ENCODE assay signal across 36 cellular contexts in the genomic region with DNA sequence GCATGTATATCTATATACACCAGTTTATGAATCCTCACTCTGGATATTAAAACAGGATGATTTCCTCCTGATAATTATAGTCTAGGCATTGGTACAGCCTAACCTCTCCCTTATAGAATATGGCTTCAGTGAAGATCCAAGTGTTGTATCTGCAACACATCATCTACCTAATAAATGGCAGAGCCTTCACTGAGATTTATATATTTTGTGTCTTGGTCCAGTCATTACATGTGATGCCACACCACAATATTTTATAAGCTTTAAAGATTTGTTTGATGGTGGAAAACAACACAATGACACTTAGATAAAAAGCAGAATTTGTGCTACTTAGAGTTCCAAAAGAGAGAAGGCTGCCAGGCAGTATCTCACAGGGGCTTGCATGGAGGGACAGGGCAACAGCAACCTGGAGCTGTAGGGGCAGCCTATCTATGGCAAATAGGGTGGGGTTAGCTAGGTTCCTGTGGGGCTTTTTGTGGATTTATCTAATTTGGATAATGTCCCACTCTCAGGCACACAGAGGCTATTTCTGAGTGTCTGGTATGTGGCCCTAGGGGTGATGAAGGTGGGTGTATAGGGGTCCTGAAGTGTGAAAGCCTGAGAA.
"Had no signal": no experiment of that assay in that cellular context is flagged by ENCODE, and none has a peak within 500 bp of the region (broad histone marks: within the 10 kb centered on the region; RNA-seq: fewer than 3 reads in every experiment).

No MANE protein-coding gene starts in this region.

- H3K4me3 ChIP-seq: ascending aorta, cardiac muscle cell had no signal

- H3K27me3 Mint-ChIP-seq: activated CD4-positive, alpha-beta memory T cell treated with anti-CD3 and anti-CD28 coated beads, Interleukin-2, amount 10 ng/mL, durations not matched to agents 7 days and 5 days; activated CD4-positive, alpha-beta T cell treated with anti-CD3 and anti-CD28 coated beads for 36 hours; activated CD4-positive, alpha-beta T cell treated with anti-CD3 and anti-CD28 coated beads, Interleukin-2, amount 10 ng/mL, durations not matched to agents 7 days and 5 days; activated CD8-positive, alpha-beta memory T cell treated with anti-CD3 and anti-CD28 coated beads, Interleukin-2, amount 10 ng/mL, durations not matched to agents 7 days and 5 days; activated naive CD4-positive, alpha-beta T cell treated with anti-CD3 and anti-CD28 coated beads, Interleukin-2, amount 10 ng/mL, durations not matched to agents 7 days and 5 days; activated naive CD4-positive, alpha-beta T cell treated with anti-CD3 and anti-CD28 coated beads, Interleukin-2, amount 50 U/mL, for 24 hours; activated naive CD8-positive, alpha-beta T cell; activated naive CD8-positive, alpha-beta T cell treated with anti-CD3 and anti-CD28 coated beads, Interleukin-2, amount 10 ng/mL, durations not matched to agents 7 days and 5 days; activated naive CD8-positive, alpha-beta T cell treated with anti-CD3 and anti-CD28 coated beads, Interleukin-2, amount 50 U/mL, for 24 hours; activated T-cell treated with anti-CD3 and anti-CD28 coated beads, Interleukin-2, amount 50 U/mL, for 24 hours; central memory CD8-positive, alpha-beta T cell had no signal

- H3K4me1 ChIP-seq: ascending aorta had no signal

- H3K4me1 Mint-ChIP-seq: activated CD4-positive, alpha-beta memory T cell treated with anti-CD3 and anti-CD28 coated beads, Interleukin-2, amount 10 ng/mL, durations not matched to agents 7 days and 5 days; activated CD4-positive, alpha-beta T cell treated with anti-CD3 and anti-CD28 coated beads for 36 hours; activated CD4-positive, alpha-beta T cell treated with anti-CD3 and anti-CD28 coated beads, Interleukin-2, amount 10 ng/mL, durations not matched to agents 7 days and 5 days; activated CD8-positive, alpha-beta memory T cell treated with anti-CD3 and anti-CD28 coated beads, Interleukin-2, amount 10 ng/mL, durations not matched to agents 7 days and 5 days; activated naive CD4-positive, alpha-beta T cell treated with anti-CD3 and anti-CD28 coated beads, Interleukin-2, amount 10 ng/mL, durations not matched to agents 7 days and 5 days; activated naive CD4-positive, alpha-beta T cell treated with anti-CD3 and anti-CD28 coated beads, Interleukin-2, amount 50 U/mL, for 24 hours; activated naive CD8-positive, alpha-beta T cell treated with anti-CD3 and anti-CD28 coated beads, Interleukin-2, amount 10 ng/mL, durations not matched to agents 7 days and 5 days; activated naive CD8-positive, alpha-beta T cell treated with anti-CD3 and anti-CD28 coated beads, Interleukin-2, amount 50 U/mL, for 24 hours; brain; central memory CD8-positive, alpha-beta T cell had no signal

- H3K9me3 ChIP-seq: ascending aorta had no signal

- H3K9me3 Mint-ChIP-seq: activated CD4-positive, alpha-beta T cell treated with anti-CD3 and anti-CD28 coated beads, Interleukin-2, amount 10 ng/mL, durations not matched to agents 7 days and 5 days; activated naive CD4-positive, alpha-beta T cell treated with anti-CD3 and anti-CD28 coated beads, Interleukin-2, amount 50 U/mL, for 24 hours; brain had no signal

- DNase-seq: activated CD4-positive, alpha-beta memory T cell treated with anti-CD3 and anti-CD28 coated beads, Interleukin-2, amount 10 ng/mL, durations not matched to agents 7 days and 5 days; activated CD4-positive, alpha-beta T cell treated with anti-CD3 and anti-CD28 coated beads for 1 hour; activated CD4-positive, alpha-beta T cell treated with anti-CD3 and anti-CD28 coated beads for 36 hours; activated CD4-positive, alpha-beta T cell treated with anti-CD3 and anti-CD28 coated beads for 48 hours; activated CD4-positive, alpha-beta T cell treated with anti-CD3 and anti-CD28 coated beads, Interleukin-2, amount 10 ng/mL, durations not matched to agents 7 days and 5 days; activated CD4-positive, alpha-beta T cell treated with anti-CD3 and anti-CD28 coated beads, Interleukin-2, amount 50 U/mL, for 48 hours; activated CD4-positive, CD25-positive, alpha-beta regulatory T cell; activated CD8-positive, alpha-beta memory T cell treated with anti-CD3 and anti-CD28 coated beads for 24 hours; activated CD8-positive, alpha-beta memory T cell treated with anti-CD3 and anti-CD28 coated beads, Interleukin-2, amount 10 ng/mL, durations not matched to agents 7 days and 5 days; activated CD8-positive, alpha-beta memory T cell treated with anti-CD3 and anti-CD28 coated beads, Interleukin-2, amount 50 U/mL, for 48 hours; activated CD8-positive, alpha-beta T cell treated with anti-CD3 and anti-CD28 coated beads, Interleukin-2, amount 10 ng/mL, durations not matched to agents 7 days and 5 days; activated effector memory CD4-positive, alpha-beta T cell treated with Interleukin-2 at 50 U/mL for 16 hours; activated gamma-delta T cell; activated naive CD4-positive, alpha-beta T cell treated with anti-CD3 and anti-CD28 coated beads, Interleukin-2, amount 10 ng/mL, durations not matched to agents 7 days and 5 days; activated naive CD4-positive, alpha-beta T cell treated with Interleukin-2 at 50 U/mL for 16 hours; activated naive CD8-positive, alpha-beta T cell treated with anti-CD3 and anti-CD28 coated beads, Interleukin-2, amount 10 ng/mL, durations not matched to agents 7 days and 5 days; activated naive CD8-positive, alpha-beta T cell treated with anti-CD3 and anti-CD28 coated beads, Interleukin-2, amount 50 U/mL, for 24 hours; activated T-cell treated with anti-CD3 and anti-CD28 coated beads, Interleukin-2, amount 50 U/mL, for 24 hours; activated T-cell treated with anti-CD3 and anti-CD28 coated beads, Interleukin-2, amount 50 U/mL, for 48 hours; amygdala; anterior cingulate cortex; caudate nucleus; cerebellar nuclear complex; T-helper 2 cell; T-helper 9 cell had no signal

- H3K36me3 Mint-ChIP-seq: activated CD8-positive, alpha-beta memory T cell treated with anti-CD3 and anti-CD28 coated beads, Interleukin-2, amount 10 ng/mL, durations not matched to agents 7 days and 5 days; activated naive CD4-positive, alpha-beta T cell treated with anti-CD3 and anti-CD28 coated beads, Interleukin-2, amount 10 ng/mL, durations not matched to agents 7 days and 5 days; activated naive CD4-positive, alpha-beta T cell treated with anti-CD3 and anti-CD28 coated beads, Interleukin-2, amount 50 U/mL, for 24 hours; activated naive CD8-positive, alpha-beta T cell; activated naive CD8-positive, alpha-beta T cell treated with anti-CD3 and anti-CD28 coated beads, Interleukin-2, amount 10 ng/mL, durations not matched to agents 7 days and 5 days; brain had no signal

- H3K27ac ChIP-seq: ascending aorta, cardiac muscle cell, VCaP had no signal

- H3K27ac Mint-ChIP-seq: activated CD4-positive, alpha-beta memory T cell treated with anti-CD3 and anti-CD28 coated beads, Interleukin-2, amount 10 ng/mL, durations not matched to agents 7 days and 5 days; activated CD4-positive, alpha-beta T cell treated with anti-CD3 and anti-CD28 coated beads for 36 hours; activated CD4-positive, alpha-beta T cell treated with anti-CD3 and anti-CD28 coated beads, Interleukin-2, amount 10 ng/mL, durations not matched to agents 7 days and 5 days; activated CD8-positive, alpha-beta memory T cell treated with anti-CD3 and anti-CD28 coated beads, Interleukin-2, amount 10 ng/mL, durations not matched to agents 7 days and 5 days; activated CD8-positive, alpha-beta T cell treated with anti-CD3 and anti-CD28 coated beads, Interleukin-2, amount 10 ng/mL, durations not matched to agents 7 days and 5 days; activated naive CD4-positive, alpha-beta T cell treated with anti-CD3 and anti-CD28 coated beads, Interleukin-2, amount 10 ng/mL, durations not matched to agents 7 days and 5 days; activated naive CD4-positive, alpha-beta T cell treated with anti-CD3 and anti-CD28 coated beads, Interleukin-2, amount 50 U/mL, for 24 hours; activated naive CD8-positive, alpha-beta T cell; activated naive CD8-positive, alpha-beta T cell treated with anti-CD3 and anti-CD28 coated beads, Interleukin-2, amount 10 ng/mL, durations not matched to agents 7 days and 5 days; activated naive CD8-positive, alpha-beta T cell treated with anti-CD3 and anti-CD28 coated beads, Interleukin-2, amount 50 U/mL, for 24 hours; activated T-cell treated with anti-CD3 and anti-CD28 coated beads, Interleukin-2, amount 50 U/mL, for 24 hours; activated T-helper 2 cell treated with anti-CD3 and anti-CD28 coated beads, Interferon-gamma antibody, Interleukin-2, Interleukin-4, amounts not matched to agents 10 μg/mL and 5 μg/mL and 100 μg/mL, durations not matched to agents 14 hours and 24 hours and 36 hours; brain; T-helper 1 cell treated with Interleukin-12 subunit alpha and Interleukin-12 subunit beta and Interleukin-4 antibody, amounts not matched to agents 30 μg/mL and 1 μg/mL, for 36 hours; T-helper 2 cell treated with Interferon-gamma antibody and Interleukin-4, amounts not matched to agents 5 μg/mL and 100 μg/mL, for 36 hours had no signal

- H3K36me3 ChIP-seq: ascending aorta, cardiac muscle cell had no signal

- H3K4me3 Mint-ChIP-seq: activated CD4-positive, alpha-beta memory T cell treated with anti-CD3 and anti-CD28 coated beads, Interleukin-2, amount 10 ng/mL, durations not matched to agents 7 days and 5 days; activated CD4-positive, alpha-beta T cell treated with anti-CD3 and anti-CD28 coated beads for 36 hours; activated CD4-positive, alpha-beta T cell treated with anti-CD3 and anti-CD28 coated beads, Interleukin-2, amount 10 ng/mL, durations not matched to agents 7 days and 5 days; activated CD8-positive, alpha-beta memory T cell treated with anti-CD3 and anti-CD28 coated beads, Interleukin-2, amount 10 ng/mL, durations not matched to agents 7 days and 5 days; activated CD8-positive, alpha-beta T cell treated with anti-CD3 and anti-CD28 coated beads, Interleukin-2, amount 10 ng/mL, durations not matched to agents 7 days and 5 days; activated naive CD4-positive, alpha-beta T cell treated with anti-CD3 and anti-CD28 coated beads, Interleukin-2, amount 10 ng/mL, durations not matched to agents 7 days and 5 days; activated naive CD4-positive, alpha-beta T cell treated with anti-CD3 and anti-CD28 coated beads, Interleukin-2, amount 50 U/mL, for 24 hours; activated naive CD8-positive, alpha-beta T cell; activated naive CD8-positive, alpha-beta T cell treated with anti-CD3 and anti-CD28 coated beads, Interleukin-2, amount 10 ng/mL, durations not matched to agents 7 days and 5 days; activated naive CD8-positive, alpha-beta T cell treated with anti-CD3 and anti-CD28 coated beads, Interleukin-2, amount 50 U/mL, for 24 hours; activated T-cell treated with anti-CD3 and anti-CD28 coated beads, Interleukin-2, amount 50 U/mL, for 24 hours; brain; central memory CD8-positive, alpha-beta T cell; T-helper 1 cell treated with Interleukin-12 subunit alpha and Interleukin-12 subunit beta and Interleukin-4 antibody, amounts not matched to agents 30 μg/mL and 1 μg/mL, for 36 hours; T-helper 2 cell treated with Interferon-gamma antibody and Interleukin-4, amounts not matched to agents 5 μg/mL and 100 μg/mL, for 36 hours had no signal

- ATAC-seq: activated CD4-positive, alpha-beta T cell treated with anti-CD3 and anti-CD28 coated beads for 36 hours; activated CD4-positive, CD25-positive, alpha-beta regulatory T cell treated with anti-CD3 and anti-CD28 coated beads, Interleukin-2, amount 50 U/mL, for 24 hours; activated CD8-positive, alpha-beta memory T cell treated with anti-CD3 and anti-CD28 coated beads, Interleukin-2, amount 10 ng/mL, durations not matched to agents 7 days and 5 days; activated CD8-positive, alpha-beta T cell treated with anti-CD3 and anti-CD28 coated beads, Interleukin-2, amount 10 ng/mL, durations not matched to agents 7 days and 5 days; activated naive CD8-positive, alpha-beta T cell treated with anti-CD3 and anti-CD28 coated beads, Interleukin-2, amount 50 U/mL, for 24 hours had no signal

- H3K27me3 ChIP-seq: ascending aorta, cardiac muscle cell had no signal
